In genomic region chr10:103856497-103857175, GRCh38 we compare ENCODE assay signal across 1 cellular context.
TF ChIP-seq lines count a peak whose summit lies in the region.

No MANE protein-coding gene starts in this region.

TF ChIP-seq in WTC11, 78 proteins besides CTCF, POLR2A, EP300 and RAD21 (continued from another document):
- TF ChIP-seq STAT6 (CRISPR knock-in tag; conservative IDR thresholded peaks at IDR 0.05; ENCODE audit: low read depth) (no peak), ATF3 (CRISPR knock-in tag; conservative IDR thresholded peaks at IDR 0.05) (no peak), NFE2L1 (CRISPR knock-in tag; IDR thresholded peaks at IDR 0.05) (no peak), RORB (CRISPR knock-in tag; IDR thresholded peaks at IDR 0.05) (no peak), ZBTB43 (CRISPR knock-in tag; IDR thresholded peaks at IDR 0.05) (no peak), ZNF232 (CRISPR knock-in tag; IDR thresholded peaks at IDR 0.05) (no peak), CBFB (CRISPR knock-in tag; IDR thresholded peaks at IDR 0.05; ENCODE audit: low read depth) (no peak), PREB (CRISPR knock-in tag; IDR thresholded peaks at IDR 0.05; ENCODE audit: borderline replicate concordance) (no peak), ATF1 (CRISPR knock-in tag; IDR thresholded peaks at IDR 0.05) (no peak)
TF ChIP-seq in WTC11: peak in this region for 0.
